In genomic region chr6:157760589-157761330, GRCh38 we compare ENCODE assay signal across 8 cellular contexts.
A peak's percentile ranks its signal among the peaks of the same experiment; 100 is the strongest.
DNase-seq lines count a peak whose midpoint lies in the region; ATAC-seq and TF ChIP-seq lines count a peak whose summit lies in the region.

No MANE protein-coding gene starts in this region.

- H3K9me3 ChIP-seq in right atrium auricular region: no peaks in the 10 kb centered on the region
- no peaks in the 10 kb centered on the region for H3K9me3 ChIP-seq in MG63
- no peaks in the 10 kb centered on the region for H3K9me3 ChIP-seq in trophoblast cell (ENCODE audit: insufficient read depth, low read depth, low read length)
- no peaks in the 10 kb centered on the region for H3K9me3 ChIP-seq in psoas muscle

- H3K4me3 ChIP-seq in right atrium auricular region: no peak overlapping the region
- no peak overlapping the region for H3K4me3 ChIP-seq in MG63
- no peak overlapping the region for H3K4me3 ChIP-seq in trophoblast cell (ENCODE audit: low read depth, low read length)
- no peak overlapping the region for H3K4me3 ChIP-seq in psoas muscle

- H2AK5ac ChIP-seq in trophoblast cell (ENCODE audit: low read length): peak overlapping the region; percentile 27

- H3K23ac ChIP-seq in trophoblast cell (ENCODE audit: low read length): no peak overlapping the region

- no peaks in the 10 kb centered on the region for H3K27me3 ChIP-seq in right atrium auricular region
- H3K27me3 ChIP-seq in MG63: no peaks in the 10 kb centered on the region
- H3K27me3 ChIP-seq in trophoblast cell (ENCODE audit: insufficient read depth, low read length): no peaks in the 10 kb centered on the region
- H3K27me3 ChIP-seq in psoas muscle (ENCODE audit: insufficient read depth in 3 of 3, low read length in 2 of 3): no peaks in the 10 kb centered on the region

- peak overlapping the region; percentile 16 to 47 for H3K27ac ChIP-seq in right atrium auricular region
- H3K27ac ChIP-seq in trophoblast cell (ENCODE audit: low read depth, low read length): no peak overlapping the region
- H3K27ac ChIP-seq in substantia nigra (ENCODE audit: low read depth, low read length, poor library complexity, severe bottlenecking): no peak overlapping the region
- no peak overlapping the region for H3K27ac ChIP-seq in psoas muscle

- H2BK12ac ChIP-seq in trophoblast cell (ENCODE audit: low read length): peak overlapping the region; percentile 59

- H2BK120ac ChIP-seq in trophoblast cell (ENCODE audit: insufficient read depth, low read length, poor library complexity): peak overlapping the region; percentile 10

- intact Hi-C loops in Right ventricle myocardium inferior (cut with DNase I) (loop anchor here (5.0 kb wide), 1 partner anchor 93 kb away; no protein-coding TSS in a partner anchor), psoas muscle (cut with DNase I) (no loop called here)

- H2BK5ac ChIP-seq in trophoblast cell (ENCODE audit: low read depth, low read length, poor library complexity): no peak overlapping the region

- no CpG with 5 or more reads among the region's 7 CpGs for WGBS in trophoblast cell (ENCODE audit: extremely low coverage, insufficient coverage, insufficient read length)
- WGBS in psoas muscle, 3 donors: 78 to 85% (median 80%) methylated on average over 7 of the region's 7 CpGs

- H3K9ac ChIP-seq in trophoblast cell (ENCODE audit: low read length): no peak overlapping the region

- H3K79me1 ChIP-seq in trophoblast cell (ENCODE audit: low read length): peaks cover 13% of the 10 kb centered on the region

- peak overlapping the region; percentile 59 for H4K91ac ChIP-seq in trophoblast cell (ENCODE audit: low read depth, low read length)

- H4K12ac ChIP-seq in trophoblast cell (ENCODE audit: low read depth, low read length): peak overlapping the region; percentile 5

- H4K8ac ChIP-seq in trophoblast cell (ENCODE audit: low read depth, low read length): peak overlapping the region; percentile 62

- H3K18ac ChIP-seq in trophoblast cell (ENCODE audit: low read length): peak overlapping the region; percentile 37

- no peak for ATAC-seq in Right ventricle myocardium inferior
- no peak for ATAC-seq in psoas muscle

- peak overlapping the region; percentile 61 for H3K14ac ChIP-seq in trophoblast cell (ENCODE audit: low read length)

- DNase-seq in right atrium auricular region (ENCODE audit: low spot score): peak; percentile 53
- DNase-seq in Right ventricle myocardium inferior (ENCODE audit: missing footprints): no peak
- peak; percentile 56 for DNase-seq in MG63
- peak; percentile 78 for DNase-seq in astrocyte of the hippocampus (ENCODE audit: low read depth, low spot score)
- no peak for DNase-seq in trophoblast cell
- no peak for DNase-seq in substantia nigra (lab: John Stamatoyannopoulos, UW)
- DNase-seq in NCI-H1694 treated with DMSO at 0.1 percent for 48 hours (lab: John Stamatoyannopoulos, UW): no peak
- DNase-seq in psoas muscle: no peak

- H3K4ac ChIP-seq in trophoblast cell (ENCODE audit: low read depth, low read length): peak overlapping the region; percentile 50

- H2AFZ ChIP-seq in trophoblast cell (ENCODE audit: insufficient read depth, low read length, poor library complexity): peak overlapping the region; percentile 30

- H3K4me1 ChIP-seq in right atrium auricular region: peaks cover 0 to 39% of the 10 kb centered on the region in 2 donors
- H3K4me1 ChIP-seq in trophoblast cell (ENCODE audit: control insufficient read depth in 1 of 2, insufficient read depth in 2 of 2, low read length in 2 of 2): peaks cover 18 to 32% of the 10 kb centered on the region in 2 experiments
- H3K4me1 ChIP-seq in psoas muscle: peaks cover 29% of the 10 kb centered on the region

- H3K4me2 ChIP-seq in trophoblast cell (ENCODE audit: low read length): no peak overlapping the region

- no peak for TF ChIP-seq CTCF in right atrium auricular region (IDR thresholded peaks at IDR 0.05)
- no peak for TF ChIP-seq CTCF in psoas muscle (IDR thresholded peaks at IDR 0.05)

- peaks cover 1% of the 10 kb centered on the region for H3K79me2 ChIP-seq in trophoblast cell (ENCODE audit: control insufficient read depth, insufficient read depth, low read length, poor library complexity)

- H3K36me3 ChIP-seq in right atrium auricular region: no peaks in the 10 kb centered on the region
- H3K36me3 ChIP-seq in MG63: no peaks in the 10 kb centered on the region
- no peaks in the 10 kb centered on the region for H3K36me3 ChIP-seq in trophoblast cell (ENCODE audit: control insufficient read depth in 1 of 2, insufficient read depth in 2 of 2, low read length in 2 of 2)
- no peaks in the 10 kb centered on the region for H3K36me3 ChIP-seq in psoas muscle (ENCODE audit: insufficient read depth in 1 of 2, low read depth in 1 of 2)

Comparison
In these comparisons a context has a peak if more than half of its experiments do, and no peak if none do; other contexts are left out.
1. DNase-seq: peak in right atrium auricular region (single experiment), MG63 (single experiment) and astrocyte of the hippocampus (single experiment); none in Right ventricle myocardium inferior (single experiment), trophoblast cell (0 of 2), substantia nigra (0 of 49), NCI-H1694 treated with DMSO at 0.1 percent for 48 hours (single experiment) and psoas muscle (0 of 2).
2. H3K27ac ChIP-seq: peak in right atrium auricular region (2 of 2); none in trophoblast cell (single experiment), substantia nigra (single experiment) and psoas muscle (single experiment).